In the genomic region with DNA sequence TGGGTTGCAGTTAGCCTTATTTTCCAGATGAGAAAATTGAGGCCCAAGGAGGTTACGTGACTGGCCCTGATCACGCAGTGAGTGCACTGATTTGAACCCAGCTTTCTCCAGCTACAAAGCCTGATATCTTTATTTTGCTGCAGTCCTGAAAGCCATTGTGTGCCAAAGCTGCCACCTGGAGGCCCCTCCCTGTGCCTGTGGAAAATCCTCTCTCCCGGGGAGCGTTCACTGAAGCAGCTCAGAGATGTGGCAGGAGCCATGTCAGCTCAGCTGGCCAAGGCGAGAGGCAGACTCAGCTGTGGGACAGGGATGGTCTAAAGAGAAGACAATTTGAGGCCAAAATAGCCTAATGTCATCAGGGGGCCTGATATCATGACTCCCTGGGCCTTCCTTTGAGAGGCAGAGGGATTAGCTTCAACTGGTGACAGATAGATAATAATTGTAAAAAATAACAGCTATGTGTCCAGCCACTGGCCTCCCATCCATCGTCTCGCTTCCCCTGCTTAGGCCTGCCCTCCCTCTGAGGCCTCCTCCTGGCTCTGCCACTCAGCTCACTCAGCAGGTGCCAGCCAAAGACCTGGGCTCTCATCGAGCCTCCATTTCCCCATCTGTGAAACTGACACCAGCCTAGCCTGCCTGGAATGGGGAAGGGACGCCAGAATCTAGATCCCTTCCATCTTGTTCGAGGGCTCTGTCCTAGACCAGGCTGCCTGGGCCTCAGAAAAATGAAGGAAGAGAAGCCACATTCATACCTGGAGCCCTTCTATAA, we compare ENCODE assay signal across 31 cellular contexts.
DNase-seq lines count a peak whose midpoint lies in the region; ATAC-seq, FAIRE-seq and TF ChIP-seq lines count a peak whose summit lies in the region.
"Had no signal": no experiment of that assay in that cellular context is flagged by ENCODE, and none has a peak within 500 bp of the region (broad histone marks: within the 10 kb centered on the region; RNA-seq: fewer than 3 reads in every experiment).

No MANE protein-coding gene starts in this region.

- H3K36me3 ChIP-seq in HepG2 (replicated peaks in 1 of 2; ENCODE audit: control insufficient read depth in 1 of 2, insufficient read depth in 2 of 2, low read length in 2 of 2) (no peaks in the 10 kb centered on the region), right lobe of liver (no peaks in the 10 kb centered on the region), K562 (ENCODE audit: control insufficient read depth, insufficient read depth, low read length) (no peaks in the 10 kb centered on the region), kidney epithelial cell (ENCODE audit: control insufficient read depth, insufficient read depth, low read length) (no peaks in the 10 kb centered on the region), stomach (no peaks in the 10 kb centered on the region)
- H3K36me3 ChIP-seq: BLaER1 treated with 17β-estradiol and CSF1 and Interleukin-3, amounts not matched to agents 10 nM and 100 nM; HAP-1; lower lobe of right lung had no signal

- CTCF ChIA-PET in HepG2 (lab: Yijun Ruan, JAX; ENCODE audit: low intra/inter-chr PET ratio, low total read pairs), result no interaction called here
- CTCF ChIA-PET in K562 (lab: Yijun Ruan, JAX; ENCODE audit: low intra/inter-chr PET ratio), result no interaction called here

- no peak overlapping the region for H3K4me3 Mint-ChIP-seq in stimulated activated memory B cell treated with anti-CD40 and anti-IgM and Interleukin-4, amounts not matched to agents 10 μg/mL and 1 μg/mL and 100 μg/mL, for 72 hours
- H3K4me3 Mint-ChIP-seq: activated CD4-positive, alpha-beta T cell treated with anti-CD3 and anti-CD28 coated beads for 36 hours; activated naive CD8-positive, alpha-beta T cell; dendritic cell treated with granulocyte-macrophage colony-stimulating factor and Interleukin-4, amounts not matched to agents 40 ng/mL and 50 ng/mL, for 4 days; T-helper 2 cell treated with Interferon-gamma antibody and Interleukin-4, amounts not matched to agents 5 μg/mL and 100 μg/mL, for 36 hours had no signal

- H3K9me3 Mint-ChIP-seq in stimulated activated memory B cell treated with anti-CD40 and anti-IgM and Interleukin-4, amounts not matched to agents 10 μg/mL and 1 μg/mL and 100 μg/mL, for 72 hours, result no peaks in the 10 kb centered on the region
- H3K9me3 Mint-ChIP-seq: dendritic cell treated with granulocyte-macrophage colony-stimulating factor and Interleukin-4, amounts not matched to agents 40 ng/mL and 50 ng/mL, for 4 days; T-helper 2 cell treated with Interferon-gamma antibody and Interleukin-4, amounts not matched to agents 5 μg/mL and 100 μg/mL, for 36 hours had no signal

- H3K36me3 Mint-ChIP-seq in stimulated activated memory B cell treated with anti-CD40 and anti-IgM and Interleukin-4, amounts not matched to agents 10 μg/mL and 1 μg/mL and 100 μg/mL, for 72 hours, result no peaks in the 10 kb centered on the region
- H3K36me3 Mint-ChIP-seq: activated naive CD8-positive, alpha-beta T cell had no signal

- H3K27ac Mint-ChIP-seq in stimulated activated memory B cell treated with anti-CD40 and anti-IgM and Interleukin-4, amounts not matched to agents 10 μg/mL and 1 μg/mL and 100 μg/mL, for 72 hours, result no peak overlapping the region
- H3K27ac Mint-ChIP-seq: activated CD4-positive, alpha-beta T cell treated with anti-CD3 and anti-CD28 coated beads for 36 hours; activated naive CD8-positive, alpha-beta T cell; dendritic cell treated with granulocyte-macrophage colony-stimulating factor and Interleukin-4, amounts not matched to agents 40 ng/mL and 50 ng/mL, for 4 days; T-helper 2 cell treated with Interferon-gamma antibody and Interleukin-4, amounts not matched to agents 5 μg/mL and 100 μg/mL, for 36 hours had no signal

- DNase-seq in HepG2 (ENCODE audit: low spot score) (no peak), right lobe of liver (no peak), K562 (ENCODE audit: extremely low read depth in 1 of 4, low spot score in 3 of 4) (no peak), kidney epithelial cell (ENCODE audit: low read depth) (no peak), stomach (peak; percentile 45)
- DNase-seq: activated CD4-positive, alpha-beta T cell treated with anti-CD3 and anti-CD28 coated beads for 36 hours; activated effector memory CD4-positive, alpha-beta T cell treated with Interleukin-2 at 50 U/mL for 16 hours; activated T-cell treated with anti-CD3 and anti-CD28 coated beads for 4 hours; anterior cingulate cortex; DMS53; lower lobe of right lung; mucosa of descending colon; NCI-H1694; NCI-H2171 treated with DMSO at 0.1 percent for 48 hours; NCI-H748 treated with DMSO at 0.1 percent for 48 hours; stimulated activated CD4-positive, alpha-beta T cell treated with anti-CD3 and anti-CD28 coated beads, Interleukin-15, amount 100 ng/mL, for 24 hours; stimulated activated naive CD4-positive, alpha-beta T cell; testis had no signal

- H3K27ac ChIP-seq in HepG2 (ENCODE audit: extremely low read length, insufficient read depth, low read length) (no peak overlapping the region), right lobe of liver (no peak overlapping the region), K562 (ENCODE audit: extremely low read depth, low read depth, low read length) (no peak overlapping the region), stomach (no peak overlapping the region)
- H3K27ac ChIP-seq: BLaER1 treated with 17β-estradiol and CSF1 and Interleukin-3, amounts not matched to agents 10 nM and 100 nM; lower lobe of right lung; RWPE1; testis had no signal

- TF ChIP-seq CTCF in HepG2 (CRISPR knock-in tag; IDR thresholded peaks at IDR 0.05) (peak; percentile 41), right lobe of liver (IDR thresholded peaks at IDR 0.05) (no peak), K562 (IDR thresholded peaks at IDR 0.05 in 2 of 3, conservative IDR thresholded peaks at IDR 0.05 in 1 of 3; ENCODE audit: insufficient read depth in 2 of 3, low read depth in 1 of 3, low read length in 3 of 3) (peak in 2 of 3 experiments; percentile 3 to 31; a peak in 1 of 6 replicates), kidney epithelial cell (IDR thresholded peaks at IDR 0.05; ENCODE audit: insufficient read depth, low read length, poor library complexity, severe bottlenecking) (peak; percentile 18), stomach (IDR thresholded peaks at IDR 0.05) (peak in 1 of 7 experiments; percentile 12)

- no peak overlapping the region for H2AFZ ChIP-seq in HepG2 (ENCODE audit: low read length)
- H2AFZ ChIP-seq in K562 (ENCODE audit: low read depth, low read length), result no peak overlapping the region

- TF ChIP-seq RAD21 in HepG2 (CRISPR knock-in tag; IDR thresholded peaks at IDR 0.05) (no peak), K562 (CRISPR knock-in tag; conservative IDR thresholded peaks at IDR 0.05 in 1 of 2, IDR thresholded peaks at IDR 0.05 in 1 of 2) (peak in 1 of 2 experiments; percentile 15; a peak in 1 of 4 replicates)

- H3K27me3 Mint-ChIP-seq in stimulated activated memory B cell treated with anti-CD40 and anti-IgM and Interleukin-4, amounts not matched to agents 10 μg/mL and 1 μg/mL and 100 μg/mL, for 72 hours, result peaks cover 26% of the 10 kb centered on the region
- H3K27me3 Mint-ChIP-seq: activated CD4-positive, alpha-beta T cell treated with anti-CD3 and anti-CD28 coated beads for 36 hours; activated naive CD8-positive, alpha-beta T cell had no signal

- H3K9me3 ChIP-seq in HepG2 (ENCODE audit: low read length), result no peaks in the 10 kb centered on the region
- no peaks in the 10 kb centered on the region for H3K9me3 ChIP-seq in right lobe of liver
- H3K9me3 ChIP-seq in K562 (replicated peaks; ENCODE audit: control insufficient read depth, insufficient read depth, low read depth, low read length), result no peaks in the 10 kb centered on the region
- no peaks in the 10 kb centered on the region for H3K9me3 ChIP-seq in stomach
- H3K9me3 ChIP-seq: BLaER1 treated with 17β-estradiol and CSF1 and Interleukin-3, amounts not matched to agents 10 nM and 100 nM; HAP-1; lower lobe of right lung; mucosa of descending colon; testis had no signal

- TF ChIP-seq EP300 in HepG2 (IDR thresholded peaks at IDR 0.05; ENCODE audit: low read depth in 2 of 2, low read length in 2 of 2), result no peak
- TF ChIP-seq EP300 in HepG2 (CRISPR knock-in tag; IDR thresholded peaks at IDR 0.05; ENCODE audit: borderline replicate concordance), result no peak
- TF ChIP-seq EP300 in K562 (IDR thresholded peaks at IDR 0.05; ENCODE audit: low read length), result no peak
- no peak for TF ChIP-seq EP300 in stomach (IDR thresholded peaks at IDR 0.05)

- POLR2A ChIA-PET in HepG2 (lab: Yijun Ruan, JAX), result no interaction called here
- POLR2A ChIA-PET in K562 (lab: Yijun Ruan, JAX), result no interaction called here

- peaks cover 28% of the 10 kb centered on the region for H3K4me1 ChIP-seq in HepG2 (ENCODE audit: insufficient read depth, low read length)
- H3K4me1 ChIP-seq in right lobe of liver, result no peaks in the 10 kb centered on the region
- H3K4me1 ChIP-seq in K562 (replicated peaks in 1 of 2; ENCODE audit: control insufficient read depth in 2 of 2, insufficient read depth in 2 of 2, low read length in 2 of 2), result peaks cover 0 to 7% of the 10 kb centered on the region in 2 experiments; a peak in 2 of 5 replicates
- H3K4me1 ChIP-seq in stomach, result peaks cover 2 to 22% (median 7%) of the 10 kb centered on the region in 4 donors
- H3K4me1 ChIP-seq: HAP-1 had no signal

- in situ Hi-C loops in HepG2 (cut with HindIII; ENCODE audit: extremely low pct_ligation_motif_present, low pct_unique_long_range_greater_than_20kb), result no loop called here
- in situ Hi-C loops in K562 (cut with MboI), result no loop called here

- H3K9me1 ChIP-seq in K562 (ENCODE audit: control insufficient read depth, insufficient read depth, low read length), result no peaks in the 10 kb centered on the region

- H3K4me1 Mint-ChIP-seq in stimulated activated memory B cell treated with anti-CD40 and anti-IgM and Interleukin-4, amounts not matched to agents 10 μg/mL and 1 μg/mL and 100 μg/mL, for 72 hours, result no peaks in the 10 kb centered on the region
- H3K4me1 Mint-ChIP-seq: activated CD4-positive, alpha-beta T cell treated with anti-CD3 and anti-CD28 coated beads for 36 hours had no signal

- BruUV-seq in HepG2 (replicated peaks; lab: Mats Ljungman, UMichigan) (no TSS peak), K562 (replicated peaks; lab: Mats Ljungman, UMichigan) (no TSS peak)

- no peak overlapping the region for H3K4me2 ChIP-seq in HepG2 (ENCODE audit: low read depth, low read length)
- no peak overlapping the region for H3K4me2 ChIP-seq in K562 (ENCODE audit: insufficient read depth, low read length)
- H3K4me2 ChIP-seq: BLaER1 treated with 17β-estradiol and CSF1 and Interleukin-3, amounts not matched to agents 10 nM and 100 nM had no signal

- FAIRE-seq in HepG2 (lab: Jason Lieb, UNC) (no peak), K562 (lab: Jason Lieb, UNC) (no peak)
- FAIRE-seq: G401.6, GM19239, HTR-8/SVneo, urothelium cell line had no signal

- WGBS in HepG2 (ENCODE audit: low lambda C conversion rate), result 41% methylated on average over 10 of the region's 10 CpGs
- 91% methylated on average over 7 of the region's 10 CpGs for WGBS in right lobe of liver (ENCODE audit: insufficient coverage, low coverage, low lambda C conversion rate, missing lambda C conversion rate)
- 0% methylated on average over 10 of the region's 10 CpGs for WGBS in K562 (ENCODE audit: insufficient coverage, low coverage, missing lambda C conversion rate)
- WGBS in stomach, 5 donors, result 59 to 78% (median 70%) methylated on average over 10 of the region's 10 CpGs

- H3K79me2 ChIP-seq in HepG2 (ENCODE audit: insufficient read depth, low read length) (no peaks in the 10 kb centered on the region), K562 (ENCODE audit: control insufficient read depth, insufficient read depth, low read length) (no peaks in the 10 kb centered on the region)

- no peak overlapping the region for H3K4me3 ChIP-seq in HepG2 (replicated peaks in 1 of 3; ENCODE audit: insufficient read depth in 1 of 3, low read depth in 2 of 3, low read length in 3 of 3)
- H3K4me3 ChIP-seq in right lobe of liver, result no peak overlapping the region
- H3K4me3 ChIP-seq in K562, result no peak overlapping the region
- H3K4me3 ChIP-seq in kidney epithelial cell (ENCODE audit: low read depth, low read length), result no peak overlapping the region
- no peak overlapping the region for H3K4me3 ChIP-seq in stomach
- H3K4me3 ChIP-seq: BLaER1 treated with 17β-estradiol and CSF1 and Interleukin-3, amounts not matched to agents 10 nM and 100 nM; HAP-1; lower lobe of right lung; mucosa of descending colon; testis had no signal

- peaks cover 2 to 58% of the 10 kb centered on the region in 2 experiments for H3K27me3 ChIP-seq in HepG2 (ENCODE audit: control insufficient read depth in 1 of 2, insufficient read depth in 2 of 2, low read length in 2 of 2)
- H3K27me3 ChIP-seq in right lobe of liver, result no peaks in the 10 kb centered on the region
- H3K27me3 ChIP-seq in K562 (ENCODE audit: control insufficient read depth in 2 of 2, insufficient read depth in 2 of 2, low read length in 2 of 2), result peaks cover 3 to 46% of the 10 kb centered on the region in 2 experiments; a peak in 3 of 5 replicates
- H3K27me3 ChIP-seq in kidney epithelial cell (ENCODE audit: control insufficient read depth, insufficient read depth, low read length), result no peaks in the 10 kb centered on the region
- H3K27me3 ChIP-seq in stomach, result no peaks in the 10 kb centered on the region
- H3K27me3 ChIP-seq: BLaER1 treated with 17β-estradiol and CSF1 and Interleukin-3, amounts not matched to agents 10 nM and 100 nM; testis had no signal

- ATAC-seq in HepG2, result no peak
- no peak for ATAC-seq in right lobe of liver
- no peak for ATAC-seq in K562
- ATAC-seq in HG03175 (IDR thresholded peaks at IDR 0.05; ENCODE audit: unreplicated experiment), result no peak
- no peak for ATAC-seq in HG03097 (IDR thresholded peaks at IDR 0.05; ENCODE audit: low FRiP score, unreplicated experiment)
- ATAC-seq in stimulated activated memory B cell treated with anti-CD40 and anti-IgM and Interleukin-4, amounts not matched to agents 10 μg/mL and 1 μg/mL and 100 μg/mL, for 72 hours, result no peak
- ATAC-seq: activated CD4-positive, alpha-beta T cell treated with anti-CD3 and anti-CD28 coated beads for 36 hours; lower lobe of right lung; mucosa of descending colon had no signal

- H4K20me1 ChIP-seq in HepG2 (ENCODE audit: insufficient read depth, low read length), result no peaks in the 10 kb centered on the region
- H4K20me1 ChIP-seq in K562 (replicated peaks; ENCODE audit: control insufficient read depth, insufficient read depth, low read length), result peaks cover 10% of the 10 kb centered on the region; the same call in 1 of the 2 replicates

- TF ChIP-seq POLR2A in HepG2 (IDR thresholded peaks at IDR 0.05; ENCODE audit: insufficient read depth in 1 of 2, low read depth in 2 of 2, low read length in 2 of 2), result no peak
- no peak for TF ChIP-seq POLR2A in right lobe of liver (IDR thresholded peaks at IDR 0.05)
- no peak for TF ChIP-seq POLR2A in K562 (conservative IDR thresholded peaks at IDR 0.05)
- TF ChIP-seq POLR2A in stomach (IDR thresholded peaks at IDR 0.05), result no peak

- intact Hi-C loops in HepG2 (cut with micrococcal nuclease; ENCODE audit: unreplicated experiment) (no loop called here), right lobe of liver (cut with DNase I) (no loop called here), K562 (cut with micrococcal nuclease) (no loop called here), stomach (cut with DNase I; ENCODE audit: low total_unique reads) (no loop called here)

- H3K9ac ChIP-seq in HepG2 (ENCODE audit: insufficient read depth, low read depth, low read length) (no peak overlapping the region), K562 (ENCODE audit: insufficient read depth in 1 of 2, low read depth in 2 of 2, low read length in 2 of 2) (no peak overlapping the region)
- H3K9ac ChIP-seq: BLaER1 treated with 17β-estradiol and CSF1 and Interleukin-3, amounts not matched to agents 10 nM and 100 nM had no signal

Comparison
In these comparisons a context has a peak if more than half of its experiments do, and no peak if none do; other contexts are left out.
1. CTCF ChIP-seq: peak in HepG2 (single experiment), K562 (2 of 3) and kidney epithelial cell (single experiment); none in right lobe of liver (0 of 4).